ENCODE assay signal across 2 cellular contexts in genomic region chr21:34362136-34362444, GRCh38.
TF ChIP-seq lines count a peak whose summit lies in the region.

No MANE protein-coding gene starts in this region.

TF ChIP-seq in IMR-90, 13 proteins besides CTCF, POLR2A, EP300 and RAD21:
- no peak for TF ChIP-seq MAZ (IDR thresholded peaks at IDR 0.05; ENCODE audit: borderline replicate concordance, low read depth, low read length)
- TF ChIP-seq BHLHE40 (IDR thresholded peaks at IDR 0.05; ENCODE audit: low read depth, low read length): no peak
- TF ChIP-seq RFX5 (IDR thresholded peaks at IDR 0.05; ENCODE audit: low read depth, low read length): no peak

TF ChIP-seq in GM12878, 131 proteins besides CTCF, POLR2A, EP300 and RAD21:
- TF ChIP-seq SRF (IDR thresholded peaks at IDR 0.05; ENCODE audit: low read depth in 2 of 2, low read length in 2 of 2): no peak
- TF ChIP-seq HCFC1 (IDR thresholded peaks at IDR 0.05; ENCODE audit: low read length): no peak
- no peak for TF ChIP-seq GATAD2B (conservative IDR thresholded peaks at IDR 0.05; ENCODE audit: low read depth)
- TF ChIP-seq MTA2 (IDR thresholded peaks at IDR 0.05; ENCODE audit: low read depth): no peak
- TF ChIP-seq SIX5 (IDR thresholded peaks at IDR 0.05; ENCODE audit: low read depth, low read length, severe bottlenecking): no peak
- no peak for TF ChIP-seq RBBP5 (conservative IDR thresholded peaks at IDR 0.05)
- TF ChIP-seq ZNF217 (IDR thresholded peaks at IDR 0.05): no peak
- no peak for TF ChIP-seq CREM (IDR thresholded peaks at IDR 0.05; ENCODE audit: low read depth)
- no peak for TF ChIP-seq FOS (IDR thresholded peaks at IDR 0.05; ENCODE audit: borderline replicate concordance, extremely low read depth, insufficient read length)
- TF ChIP-seq PKNOX1 (IDR thresholded peaks at IDR 0.05): no peak
TF ChIP-seq in GM12878: peak in this region for 0.
